28 cellular contexts compared by ENCODE assay signal in genomic region chr15:26102988-26103387, GRCh38.
DNase-seq lines count a peak whose midpoint lies in the region; ATAC-seq, FAIRE-seq and TF ChIP-seq lines count a peak whose summit lies in the region.
"Had no signal": no experiment of that assay in that cellular context is flagged by ENCODE, and none has a peak within 500 bp of the region (broad histone marks: within the 10 kb centered on the region; RNA-seq: fewer than 3 reads in every experiment).

No MANE protein-coding gene starts in this region.

- H3K27ac Mint-ChIP-seq in activated naive CD4-positive, alpha-beta T cell treated with anti-CD3 and anti-CD28 coated beads, Interleukin-2, amount 10 ng/mL, durations not matched to agents 7 days and 5 days = no peak overlapping the region
- H3K27ac Mint-ChIP-seq: activated naive CD8-positive, alpha-beta T cell treated with anti-CD3 and anti-CD28 coated beads, Interleukin-2, amount 50 U/mL, for 24 hours; activated T-helper 17 cell treated with anti-CD3 and anti-CD28 coated beads, Interleukin-2, amount 50 U/mL, for 72 hours; B cell; progenitor cell of endocrine pancreas; stimulated activated naive CD8-positive, alpha-beta T cell treated with anti-CD3 and anti-CD28 coated beads, Interleukin-15, Interleukin-2, amounts not matched to agents 100 ng/mL and 50 ng/mL, for 24 hours had no signal

- no peak for TF ChIP-seq CTCF in foreskin keratinocyte (conservative IDR thresholded peaks at IDR 0.05)

- H3K4me1 ChIP-seq in foreskin keratinocyte = no peaks in the 10 kb centered on the region
- H3K4me1 ChIP-seq: colonic mucosa had no signal

- CTCF ChIA-PET in activated naive CD4-positive, alpha-beta T cell treated with anti-CD3 and anti-CD28 coated beads, Interleukin-2, amount 10 ng/mL, durations not matched to agents 7 days and 5 days (lab: Charles Lee) = no interaction called here

- no peak overlapping the region for H3K4me3 Mint-ChIP-seq in activated naive CD4-positive, alpha-beta T cell treated with anti-CD3 and anti-CD28 coated beads, Interleukin-2, amount 10 ng/mL, durations not matched to agents 7 days and 5 days
- H3K4me3 Mint-ChIP-seq: activated naive CD8-positive, alpha-beta T cell treated with anti-CD3 and anti-CD28 coated beads, Interleukin-2, amount 50 U/mL, for 24 hours; activated T-helper 17 cell treated with anti-CD3 and anti-CD28 coated beads, Interleukin-2, amount 50 U/mL, for 72 hours; B cell; stimulated activated naive CD8-positive, alpha-beta T cell treated with anti-CD3 and anti-CD28 coated beads, Interleukin-15, Interleukin-2, amounts not matched to agents 100 ng/mL and 50 ng/mL, for 24 hours had no signal

- no peak for FAIRE-seq in RCC 7860 (lab: Jason Lieb, UNC)
- FAIRE-seq: GM12878, small intestine, TTC549 had no signal

- peaks cover 4% of the 10 kb centered on the region for H3K27me3 Mint-ChIP-seq in activated naive CD4-positive, alpha-beta T cell treated with anti-CD3 and anti-CD28 coated beads, Interleukin-2, amount 10 ng/mL, durations not matched to agents 7 days and 5 days

- H3K4me1 Mint-ChIP-seq in activated naive CD4-positive, alpha-beta T cell treated with anti-CD3 and anti-CD28 coated beads, Interleukin-2, amount 10 ng/mL, durations not matched to agents 7 days and 5 days = no peaks in the 10 kb centered on the region
- H3K4me1 Mint-ChIP-seq: B cell had no signal

- H3K36me3 Mint-ChIP-seq in activated naive CD4-positive, alpha-beta T cell treated with anti-CD3 and anti-CD28 coated beads, Interleukin-2, amount 10 ng/mL, durations not matched to agents 7 days and 5 days = no peaks in the 10 kb centered on the region

- ATAC-seq in foreskin keratinocyte (peak; percentile 97), GM19324 (IDR thresholded peaks at IDR 0.05; ENCODE audit: low FRiP score, unreplicated experiment) (no peak)
- ATAC-seq: activated naive CD8-positive, alpha-beta T cell treated with anti-CD3 and anti-CD28 coated beads, Interleukin-2, amount 50 U/mL, for 24 hours; activated T-helper 17 cell treated with anti-CD3 and anti-CD28 coated beads, Interleukin-2, amount 50 U/mL, for 72 hours; GM12878; heart right ventricle; Right ventricle myocardium inferior had no signal

- no peak overlapping the region for H3K27ac ChIP-seq in foreskin keratinocyte
- H3K27ac ChIP-seq: brain microvascular endothelial cell, colonic mucosa, heart right ventricle, left ventricle myocardium inferior had no signal

- DNase-seq in H4 (ENCODE audit: low spot score) (peak; percentile 16), RCC 7860 (ENCODE audit: low spot score) (peak; percentile 23), foreskin keratinocyte (peak in 1 of 2 donors; percentile 18), NCI-H345 treated with DMSO at 0.1 percent for 48 hours (lab: John Stamatoyannopoulos, UW; ENCODE audit: unreplicated experiment) (no peak), NCI-H510A (lab: John Stamatoyannopoulos, UW) (no peak)
- no peak for DNase-seq in activated naive CD4-positive, alpha-beta T cell treated with anti-CD3 and anti-CD28 coated beads, Interleukin-2, amount 10 ng/mL, durations not matched to agents 7 days and 5 days
- DNase-seq: activated CD4-positive, alpha-beta T cell treated with anti-CD3 and anti-CD28 coated beads for 4 hours; activated naive CD8-positive, alpha-beta T cell treated with anti-CD3 and anti-CD28 coated beads, Interleukin-2, amount 50 U/mL, for 24 hours; brain microvascular endothelial cell; colonic mucosa; GF-D8; GOT3; heart right ventricle; NCI-H1105; NCI-H2029 treated with DMSO at 0.1 percent for 48 hours; NCI-H446; small intestine; stimulated activated CD4-positive, alpha-beta T cell treated with anti-CD3 and anti-CD28 coated beads, Interleukin-2, amount 100 ng/mL, for 48 hours had no signal

- no peaks in the 10 kb centered on the region for H3K27me3 ChIP-seq in foreskin keratinocyte
- H3K27me3 ChIP-seq: brain microvascular endothelial cell, colonic mucosa, heart right ventricle, tibial nerve had no signal

- H3K9me3 Mint-ChIP-seq in activated naive CD4-positive, alpha-beta T cell treated with anti-CD3 and anti-CD28 coated beads, Interleukin-2, amount 10 ng/mL, durations not matched to agents 7 days and 5 days = no peaks in the 10 kb centered on the region
- H3K9me3 Mint-ChIP-seq: activated T-helper 17 cell treated with anti-CD3 and anti-CD28 coated beads, Interleukin-2, amount 50 U/mL, for 72 hours; stimulated activated naive CD8-positive, alpha-beta T cell treated with anti-CD3 and anti-CD28 coated beads, Interleukin-15, Interleukin-2, amounts not matched to agents 100 ng/mL and 50 ng/mL, for 24 hours had no signal

Comparison
In these comparisons a context has a peak if more than half of its experiments do, and no peak if none do; other contexts are left out.
1. DNase-seq: peak in H4 (single experiment) and RCC 7860 (single experiment); none in NCI-H345 treated with DMSO at 0.1 percent for 48 hours (single experiment), activated naive CD4-positive, alpha-beta T cell treated with anti-CD3 and anti-CD28 coated beads, Interleukin-2, amount 10 ng/mL, durations not matched to agents 7 days and 5 days (single experiment) and NCI-H510A (single experiment).